ENCODE assay signal across 8 cellular contexts in genomic region chr6:89411019-89411268, GRCh38. TPM values are rescaled to one million over a fixed set of nuclear protein-coding genes. Genes with fewer than 3 reads are reported as not detected.
DNase-seq lines count a peak whose midpoint lies in the region; ATAC-seq and TF ChIP-seq lines count a peak whose summit lies in the region.

No MANE protein-coding gene starts in this region.

- H2AFZ ChIP-seq in neuron (ENCODE audit: low read depth, low read length): peak overlapping the region; percentile 85

- intact Hi-C loops in CD14-positive monocyte (cut with micrococcal nuclease): loop anchor here in 1 of 2 donors (5.0 kb wide), 1 partner anchor 39 kb away; no protein-coding TSS in a partner anchor

- H3K4me1 ChIP-seq in esophagus (ENCODE audit: control insufficient read depth in 2 of 2, insufficient read depth in 2 of 2, low read length in 1 of 2) (peaks cover 2 to 12% of the 10 kb centered on the region in 2 donors), neuron (ENCODE audit: insufficient read depth, low read length) (peaks cover 62% of the 10 kb centered on the region)

- H3K36me3 Mint-ChIP-seq in CD14-positive monocyte: no peaks in the 10 kb centered on the region
- no peaks in the 10 kb centered on the region for H3K36me3 Mint-ChIP-seq in T-helper 1 cell treated with Interleukin-12 subunit alpha and Interleukin-12 subunit beta and Interleukin-4 antibody, amounts not matched to agents 30 μg/mL and 1 μg/mL, for 36 hours (ENCODE audit: low read depth)

- no peak for DNase-seq in CD14-positive monocyte (ENCODE audit: low spot score)
- DNase-seq in iPS-NIHi7 (ENCODE audit: extremely low spot score): no peak
- DNase-seq in NCI-H1930 (lab: John Stamatoyannopoulos, UW): no peak

- H3K27ac ChIP-seq in esophagus (ENCODE audit: low read depth in 2 of 2, low read length in 1 of 2): peak overlapping the region; percentile 53 to 91

- ATAC-seq in GM21717 (IDR thresholded peaks at IDR 0.05; ENCODE audit: unreplicated experiment): peak; percentile 3
- no peak for ATAC-seq in GM21529 (IDR thresholded peaks at IDR 0.05; ENCODE audit: unreplicated experiment)

- H3K27ac Mint-ChIP-seq in CD14-positive monocyte: peak overlapping the region in 3 of 7 donors; percentile 77 to 85 (median 80)
- peak overlapping the region; percentile 57 for H3K27ac Mint-ChIP-seq in T-helper 1 cell treated with Interleukin-12 subunit alpha and Interleukin-12 subunit beta and Interleukin-4 antibody, amounts not matched to agents 30 μg/mL and 1 μg/mL, for 36 hours

- WGBS in esophagus, 2 donors: 2 to 7% methylated on average over 12 of the region's 12 CpGs

- H3K4me3 ChIP-seq in esophagus (ENCODE audit: low read depth in 1 of 2, low read length in 2 of 2) (peak overlapping the region; percentile 63 to 86), neuron (ENCODE audit: low read length) (peak overlapping the region; percentile 97)

- peaks cover 0 to 12% (median 6%) of the 10 kb centered on the region in 3 donors for H3K27me3 Mint-ChIP-seq in CD14-positive monocyte (ENCODE audit: low read depth in 3 of 3)
- H3K27me3 Mint-ChIP-seq in T-helper 1 cell treated with Interleukin-12 subunit alpha and Interleukin-12 subunit beta and Interleukin-4 antibody, amounts not matched to agents 30 μg/mL and 1 μg/mL, for 36 hours (ENCODE audit: low read depth): peaks cover 63% of the 10 kb centered on the region

- H3K27me3 ChIP-seq in esophagus (ENCODE audit: control insufficient read depth in 1 of 2, insufficient read depth in 2 of 2, low read length in 2 of 2) (no peaks in the 10 kb centered on the region), neuron (ENCODE audit: insufficient read depth, low read length) (no peaks in the 10 kb centered on the region)

- peaks cover 51% of the 10 kb centered on the region for H3K4me1 Mint-ChIP-seq in CD14-positive monocyte
- H3K4me1 Mint-ChIP-seq in T-helper 1 cell treated with Interleukin-12 subunit alpha and Interleukin-12 subunit beta and Interleukin-4 antibody, amounts not matched to agents 30 μg/mL and 1 μg/mL, for 36 hours (ENCODE audit: low read depth): peaks cover 21% of the 10 kb centered on the region

- peak overlapping the region; percentile 89 to 94 for H3K4me3 Mint-ChIP-seq in CD14-positive monocyte
- peak overlapping the region; percentile 78 for H3K4me3 Mint-ChIP-seq in T-helper 1 cell treated with Interleukin-12 subunit alpha and Interleukin-12 subunit beta and Interleukin-4 antibody, amounts not matched to agents 30 μg/mL and 1 μg/mL, for 36 hours

- H3K9me3 Mint-ChIP-seq in CD14-positive monocyte: no peaks in the 10 kb centered on the region
- H3K9me3 Mint-ChIP-seq in T-helper 1 cell treated with Interleukin-12 subunit alpha and Interleukin-12 subunit beta and Interleukin-4 antibody, amounts not matched to agents 30 μg/mL and 1 μg/mL, for 36 hours: no peaks in the 10 kb centered on the region

- no peaks in the 10 kb centered on the region for H3K36me3 ChIP-seq in esophagus (ENCODE audit: control insufficient read depth in 2 of 2, insufficient read depth in 2 of 2, low read length in 1 of 2)
- H3K36me3 ChIP-seq in neuron (ENCODE audit: insufficient read depth, low read length): no peaks in the 10 kb centered on the region

- TF ChIP-seq CTCF in CD14-positive monocyte (IDR thresholded peaks at IDR 0.05): no peak

- no peaks in the 10 kb centered on the region for H3K9me3 ChIP-seq in esophagus (ENCODE audit: control insufficient read depth in 2 of 2, insufficient read depth in 1 of 2, low read depth in 1 of 2, low read length in 1 of 2)
- H3K9me3 ChIP-seq in neuron (ENCODE audit: low read length): no peaks in the 10 kb centered on the region

RNA-seq across cellular contexts. Expression of gene RRAGD, which starts 1.1 kb away (rescaled TPM):
- polyA plus RNA-seq in CD14-positive monocyte (1 to 10 TPM; 5.0 to 7.9 TPM), esophagus (10 to 100 TPM; 14.4 to 22.4 TPM)

RNA-seq across cellular contexts. Expression of gene ANKRD6, which starts 22.0 kb away (rescaled TPM):
- polyA plus RNA-seq in CD14-positive monocyte (1 to 10 TPM in 1 of 2 donors, under 1 TPM in 1; 0.93 to 1.2 TPM), esophagus (1 to 10 TPM; 2.9 to 5.8 TPM)

RNA-seq across cellular contexts. Expression of gene UBE2J1, which starts 58.4 kb away (rescaled TPM):
- polyA plus RNA-seq in CD14-positive monocyte (10 to 100 TPM; 44.8 to 80.5 TPM), esophagus (10 to 100 TPM; 17.3 to 19.4 TPM)
